In genomic region chr5:158283341-158283740, GRCh38 we compare ENCODE assay signal across 18 cellular contexts.
A peak's percentile ranks its signal among the peaks of the same experiment; 100 is the strongest.
DNase-seq lines count a peak whose midpoint lies in the region; ATAC-seq and TF ChIP-seq lines count a peak whose summit lies in the region.
"Had no signal": no experiment of that assay in that cellular context is flagged by ENCODE, and none has a peak within 500 bp of the region (broad histone marks: within the 10 kb centered on the region; RNA-seq: fewer than 3 reads in every experiment).

No MANE protein-coding gene starts in this region.

- H3K27ac ChIP-seq in DOHH2 (ENCODE audit: low read depth, low read length) = peak overlapping the region; percentile 62
- peak overlapping the region; percentile 82 for H3K27ac ChIP-seq in OCI-LY7 (ENCODE audit: low read depth, low read length, poor library complexity, severe bottlenecking)
- no peak overlapping the region for H3K27ac ChIP-seq in right cardiac atrium (ENCODE audit: low read length)
- H3K27ac ChIP-seq: GM23248, HL-60 had no signal

- peaks cover 7% of the 10 kb centered on the region for H3K9me3 Mint-ChIP-seq in osteocyte (ENCODE audit: unreplicated experiment)

- intact Hi-C loops in OCI-LY7 (cut with micrococcal nuclease; ENCODE audit: unreplicated experiment) = loop anchor here (1.0 to 10.0 kb wide), 8 partner anchors 89 to 819 kb away; no protein-coding TSS in a partner anchor
- intact Hi-C loops in right cardiac atrium (cut with DNase I) = no loop called here

- H3K9me3 ChIP-seq in DOHH2 (ENCODE audit: control insufficient read depth, insufficient read depth, low read length) (peaks cover 3% of the 10 kb centered on the region; the same call in 1 of the 2 replicates), OCI-LY7 (ENCODE audit: low read length) (peaks cover 20% of the 10 kb centered on the region; the same call in 1 of the 2 replicates), right cardiac atrium (ENCODE audit: control insufficient read depth, low read length) (no peaks in the 10 kb centered on the region)
- H3K9me3 ChIP-seq: BE2C, HAP-1 had no signal

- BruUV-seq in OCI-LY7 (replicated peaks; lab: Mats Ljungman, UMichigan) = no TSS peak

- peaks cover 2% of the 10 kb centered on the region for H3K36me3 Mint-ChIP-seq in osteocyte (ENCODE audit: unreplicated experiment)
- H3K36me3 Mint-ChIP-seq: CD14-positive monocyte; CD4-positive, alpha-beta memory T cell had no signal

- H3K27me3 Mint-ChIP-seq in osteocyte (ENCODE audit: unreplicated experiment) = no peaks in the 10 kb centered on the region

- H2AFZ ChIP-seq in OCI-LY7 (ENCODE audit: low read length) = no peak overlapping the region; the same call in 1 of the 2 replicates
- H2AFZ ChIP-seq: GM23248 had no signal

- H3K9me2 ChIP-seq in DOHH2 (replicated peaks; ENCODE audit: control insufficient read depth, low read length) (no peaks in the 10 kb centered on the region), OCI-LY7 (ENCODE audit: insufficient read depth, low read length) (no peaks in the 10 kb centered on the region)

- ATAC-seq in right cardiac atrium = no peak
- ATAC-seq: K562 had no signal

- H3K4me2 ChIP-seq in DOHH2 (ENCODE audit: low read length) = peak overlapping the region; percentile 59
- peak overlapping the region; percentile 46 for H3K4me2 ChIP-seq in OCI-LY7 (ENCODE audit: low read length)

- H3K4me1 ChIP-seq in DOHH2 (ENCODE audit: control insufficient read depth, low read length) (peaks cover 32% of the 10 kb centered on the region), OCI-LY7 (ENCODE audit: insufficient read depth, low read length, poor library complexity, severe bottlenecking) (peaks cover 32% of the 10 kb centered on the region), right cardiac atrium (ENCODE audit: control insufficient read depth, insufficient read depth, low read length) (peaks cover 2% of the 10 kb centered on the region)
- H3K4me1 ChIP-seq: BE2C, HAP-1 had no signal

- 0 out of 2 replicates have a peak, but pooled peaks cover 4% of the 10 kb centered on the region for H3F3A ChIP-seq in DOHH2 (ENCODE audit: control insufficient read depth, insufficient read depth)

- H3K4me3 Mint-ChIP-seq in osteocyte (ENCODE audit: unreplicated experiment) = no peak overlapping the region
- H3K4me3 Mint-ChIP-seq: CD14-positive monocyte; CD4-positive, alpha-beta memory T cell had no signal

- peak; percentile 25 for DNase-seq in AG09319 (ENCODE audit: extremely low read depth, low read depth)
- peak; percentile 95 for DNase-seq in OCI-LY7 (ENCODE audit: low spot score)
- DNase-seq in osteocyte (ENCODE audit: extremely low spot score, unreplicated experiment) = no peak
- no peak for DNase-seq in HPDE6-E6E7 (ENCODE audit: extremely low spot score)
- no peak for DNase-seq in right cardiac atrium
- DNase-seq in kidney glomerular epithelial cell (lab: John Stamatoyannopoulos, UW) = no peak
- DNase-seq: 8988T; BE2C; CD4-positive, alpha-beta memory T cell; DMS53; DND-41; GM23248; IMR-90 had no signal

- POLR2A ChIA-PET in OCI-LY7 (lab: Charles Lee) = interaction anchor here (0.6 to 2.6 kb wide), 16 partner anchors 8 to 531 kb away, joined by 3 to 10 read pairs (median 4); no protein-coding TSS in a partner anchor

- H3K36me3 ChIP-seq in DOHH2 (ENCODE audit: control insufficient read depth, low read length) (no peaks in the 10 kb centered on the region), OCI-LY7 (ENCODE audit: insufficient read depth, low read length) (peaks cover 13% of the 10 kb centered on the region; the same call in 1 of the 2 replicates)
- H3K36me3 ChIP-seq: BE2C, HAP-1 had no signal

- H4K20me1 ChIP-seq in DOHH2 (ENCODE audit: control insufficient read depth, insufficient read depth, low read depth, low read length) (no peaks in the 10 kb centered on the region), OCI-LY7 (ENCODE audit: insufficient read depth, low read length) (no peaks in the 10 kb centered on the region)

- no peaks in the 10 kb centered on the region for H3K79me2 ChIP-seq in DOHH2 (ENCODE audit: control insufficient read depth, low read length)
- no peaks in the 10 kb centered on the region for H3K79me2 ChIP-seq in OCI-LY7 (ENCODE audit: insufficient read depth, low read depth, low read length)

- CTCF ChIA-PET in OCI-LY7 (lab: Charles Lee; ENCODE audit: unreplicated experiment) = interaction anchor here (1.2 kb wide), 1 partner anchor 107 kb away, joined by 3 read pairs; no protein-coding TSS in a partner anchor

- H3K27ac Mint-ChIP-seq in osteocyte (ENCODE audit: unreplicated experiment) = peak overlapping the region; percentile 73
- H3K27ac Mint-ChIP-seq: CD14-positive monocyte; CD4-positive, alpha-beta memory T cell had no signal

- H3K4me3 ChIP-seq in DOHH2 (ENCODE audit: low read length) (peak overlapping the region; percentile 45), OCI-LY7 (ENCODE audit: low read depth, low read length, poor library complexity, severe bottlenecking) (peak overlapping the region; percentile 5), right cardiac atrium (ENCODE audit: low read length) (no peak overlapping the region)
- H3K4me3 ChIP-seq: GM23248, HAP-1, K562 had no signal

- TF ChIP-seq CTCF in AG09319 (IDR thresholded peaks at IDR 0.05; ENCODE audit: low read depth, low read length) (no peak), DOHH2 (IDR thresholded peaks at IDR 0.05; ENCODE audit: low read depth, low read length, poor library complexity, severe bottlenecking) (no peak), OCI-LY7 (conservative IDR thresholded peaks at IDR 0.05; ENCODE audit: low read length) (no peak), osteocyte (IDR thresholded peaks at IDR 0.05) (no peak)

- H3K27me3 ChIP-seq in DOHH2 (ENCODE audit: control insufficient read depth, low read length) (no peaks in the 10 kb centered on the region), right cardiac atrium (ENCODE audit: control insufficient read depth, insufficient read depth) (no peaks in the 10 kb centered on the region)
- H3K27me3 ChIP-seq: BE2C had no signal

- H3K4me1 Mint-ChIP-seq in osteocyte (ENCODE audit: unreplicated experiment) = peaks cover 43% of the 10 kb centered on the region
- H3K4me1 Mint-ChIP-seq: CD14-positive monocyte; CD4-positive, alpha-beta memory T cell had no signal

- 90% methylated on average over 4 of the region's 4 CpGs for WGBS in right cardiac atrium

Comparison
In these comparisons a context has a peak if more than half of its experiments do, and no peak if none do; other contexts are left out.
1. DNase-seq: peak in AG09319 (single experiment) and OCI-LY7 (single experiment); none in osteocyte (single experiment), HPDE6-E6E7 (single experiment), right cardiac atrium (0 of 3) and kidney glomerular epithelial cell (single experiment).